Comparison of ENCODE assay signal across 10 cellular contexts in the genomic region with DNA sequence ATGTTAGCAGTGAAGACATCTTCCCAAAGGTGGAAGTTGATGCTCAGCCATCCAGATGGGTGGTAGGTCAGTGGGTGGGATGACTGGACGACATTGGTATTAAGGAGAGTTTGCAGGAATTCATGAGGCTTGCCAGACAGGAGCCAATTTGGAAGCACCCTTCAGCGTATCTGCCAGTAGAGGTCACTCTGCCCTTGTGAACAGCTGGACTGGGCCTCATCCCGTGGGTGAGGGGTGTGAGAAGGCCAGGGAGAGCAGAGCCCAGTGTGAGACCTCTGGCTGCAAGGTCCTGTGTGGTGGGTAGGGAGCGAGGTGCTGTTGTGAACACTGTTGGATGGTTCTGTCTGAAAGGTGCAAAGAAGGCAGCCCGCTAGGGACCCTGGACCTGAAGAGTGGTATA. TPM values are rescaled to one million over a fixed set of nuclear protein-coding genes. Genes with fewer than 3 reads are reported as not detected.
DNase-seq lines count a peak whose midpoint lies in the region; ATAC-seq and TF ChIP-seq lines count a peak whose summit lies in the region.
"Had no signal": no experiment of that assay in that cellular context is flagged by ENCODE, and none has a peak within 500 bp of the region (broad histone marks: within the 10 kb centered on the region; RNA-seq: fewer than 3 reads in every experiment).

No MANE protein-coding gene starts in this region.

- H3K27me3 ChIP-seq in GM23248 (replicated peaks; ENCODE audit: insufficient read depth), result peaks cover under 1% of the 10 kb centered on the region; the same call in 1 of the 2 replicates
- no peaks in the 10 kb centered on the region; the same call in 1 of the 2 replicates for H3K27me3 ChIP-seq in SK-N-SH (ENCODE audit: insufficient read depth)
- H3K27me3 ChIP-seq in Karpas-422 (ENCODE audit: low read length), result no peaks in the 10 kb centered on the region

- no peak overlapping the region for H3K27ac ChIP-seq in GM23248
- no peak overlapping the region for H3K27ac ChIP-seq in SK-N-SH (ENCODE audit: low read depth in 2 of 2, low read length in 1 of 2)
- H3K27ac ChIP-seq in Karpas-422 (ENCODE audit: low read length), result no peak overlapping the region

- CTCF ChIA-PET in SK-N-SH (lab: Yijun Ruan, JAX), result no interaction called here

- H3F3A ChIP-seq in GM23248 (ENCODE audit: insufficient read depth) (no peaks in the 10 kb centered on the region), SK-N-SH (replicated peaks; ENCODE audit: insufficient read depth) (no peaks in the 10 kb centered on the region)

- H3K4me1 ChIP-seq in GM23248 (ENCODE audit: insufficient read depth), result no peaks in the 10 kb centered on the region
- H3K4me1 ChIP-seq in SK-N-SH (ENCODE audit: control insufficient read depth in 1 of 2, insufficient read depth in 2 of 2, low read depth in 1 of 2, low read length in 1 of 2), result no peaks in the 10 kb centered on the region
- H3K4me1 ChIP-seq in Karpas-422 (ENCODE audit: low read length), result peaks cover 9% of the 10 kb centered on the region

- peak; percentile 41; the same call in 1 of the 2 replicates for TF ChIP-seq CTCF in SK-N-SH (IDR thresholded peaks at IDR 0.05)

- no peaks in the 10 kb centered on the region for H3K36me3 ChIP-seq in GM23248 (ENCODE audit: low read depth)
- H3K36me3 ChIP-seq in SK-N-SH (replicated peaks in 1 of 2; ENCODE audit: control insufficient read depth in 1 of 2, insufficient read depth in 2 of 2, low read length in 1 of 2), result no peaks in the 10 kb centered on the region
- no peaks in the 10 kb centered on the region for H3K36me3 ChIP-seq in Karpas-422 (ENCODE audit: insufficient read depth, low read length)

- in situ Hi-C loops in ACHN (cut with HindIII; ENCODE audit: low pct_ligation_motif_present, low pct_unique_long_range_greater_than_20kb, low sequenced_read_pairs) (no loop called here), GM23248 (cut with MboI) (no loop called here)

- no peaks in the 10 kb centered on the region for H4K20me1 ChIP-seq in GM23248 (ENCODE audit: insufficient read depth)
- no peaks in the 10 kb centered on the region for H4K20me1 ChIP-seq in SK-N-SH (ENCODE audit: insufficient read depth)
- H4K20me1 ChIP-seq in Karpas-422 (ENCODE audit: insufficient read depth, low read depth, low read length), result no peaks in the 10 kb centered on the region

- TF ChIP-seq EP300 in SK-N-SH (IDR thresholded peaks at IDR 0.05; ENCODE audit: borderline replicate concordance in 1 of 2, low read depth in 1 of 2, low read length in 1 of 2), result no peak

- H3K4me3 ChIP-seq in GM23248, result no peak overlapping the region
- H3K4me3 ChIP-seq in SK-N-SH (ENCODE audit: low read depth in 2 of 2, low read length in 1 of 2), result no peak overlapping the region
- H3K4me3 ChIP-seq in Karpas-422 (ENCODE audit: low read length), result no peak overlapping the region

- no peak overlapping the region for H3K4me2 ChIP-seq in GM23248 (ENCODE audit: unreplicated experiment)
- no peak overlapping the region for H3K4me2 ChIP-seq in SK-N-SH
- no peak overlapping the region for H3K4me2 ChIP-seq in Karpas-422 (ENCODE audit: low read depth, low read length, poor library complexity, severe bottlenecking)

- TF ChIP-seq RAD21 in SK-N-SH (IDR thresholded peaks at IDR 0.05; ENCODE audit: low read length), result peak; percentile 37

- POLR2A ChIA-PET in SK-N-SH (lab: Yijun Ruan, JAX), result no interaction called here

- H2AFZ ChIP-seq in GM23248, result no peak overlapping the region
- H2AFZ ChIP-seq in SK-N-SH (ENCODE audit: low read depth), result no peak overlapping the region
- H2AFZ ChIP-seq in Karpas-422 (ENCODE audit: low read length), result no peak overlapping the region

- 37 to 38% methylated on average over 5 of the region's 5 CpGs for whole genome bisulfite sequencing in GM23248 (ENCODE audit: low coverage in 1 of 2, low lambda C conversion rate in 2 of 2, missing lambda C conversion rate in 2 of 2), 2 experiments
- 35% methylated on average over 5 of the region's 5 CpGs for WGBS in SK-N-SH (ENCODE audit: low lambda C conversion rate)

- no peaks in the 10 kb centered on the region for H3K79me2 ChIP-seq in GM23248 (ENCODE audit: insufficient read depth)
- no peaks in the 10 kb centered on the region for H3K79me2 ChIP-seq in SK-N-SH (ENCODE audit: insufficient read depth)
- no peaks in the 10 kb centered on the region for H3K79me2 ChIP-seq in Karpas-422 (ENCODE audit: low read length)

- H3K9me2 ChIP-seq in GM23248 (ENCODE audit: insufficient read depth) (no peaks in the 10 kb centered on the region), SK-N-SH (no peaks in the 10 kb centered on the region), Karpas-422 (replicated peaks; ENCODE audit: insufficient read depth, low read length) (no peaks in the 10 kb centered on the region)

- DNase-seq in ACHN (peak; percentile 48), GM23248 (peak; percentile 66), SK-N-SH (peak; percentile 4), iPS-NIHi11 (ENCODE audit: low spot score) (peak; percentile 67), HuH-7.5 (ENCODE audit: low spot score) (no peak), Karpas-422 (no peak), hippocampal formation (lab: John Stamatoyannopoulos, UW) (no peak)
- DNase-seq: activated naive CD8-positive, alpha-beta T cell treated with anti-CD3 and anti-CD28 coated beads, Interleukin-2, amount 10 ng/mL, durations not matched to agents 7 days and 5 days had no signal

- H3K9ac ChIP-seq in GM23248 (no peak overlapping the region), SK-N-SH (no peak overlapping the region), Karpas-422 (ENCODE audit: low read length) (no peak overlapping the region)

- H3K9me3 ChIP-seq in GM23248 (ENCODE audit: low read depth), result no peaks in the 10 kb centered on the region
- H3K9me3 ChIP-seq in SK-N-SH, result peaks cover 6% of the 10 kb centered on the region; the same call in 1 of the 2 replicates
- no peaks in the 10 kb centered on the region for H3K9me3 ChIP-seq in Karpas-422 (ENCODE audit: low read length)

- no peak for ATAC-seq in HG02885 (IDR thresholded peaks at IDR 0.05; ENCODE audit: poor library complexity, unreplicated experiment)

TF ChIP-seq in SK-N-SH, 30 proteins besides CTCF, POLR2A, EP300 and RAD21:
- TF ChIP-seq SMC3 (IDR thresholded peaks at IDR 0.05; ENCODE audit: low read depth, low read length), result 0 out of 2 replicates have a peak, but pooled peaks have one; percentile 11
- no peak for TF ChIP-seq MAX (IDR thresholded peaks at IDR 0.05; ENCODE audit: low read depth)

RNA-seq across cellular contexts. Expression of gene SLC5A8, which starts 37.7 kb away (rescaled TPM):
- total RNA-seq in GM23248 (2014; rRNA removed; shearing (Covaris generic)), result not detected in 2 replicates
- polyA plus RNA-seq in GM23248 (2016; fragmentation: Nextera tagmentation; extraction: Ambion mirVana) (not detected in 2 replicates), SK-N-SH (2012; rRNA removed) (not detected in 2 replicates)
- polyA plus RNA-seq in SK-N-SH (2012; cell fraction: cytosol; rRNA removed), result under 0.01 TPM in 1 of 2 replicates, not detected in the other
- 0.01 TPM in 2 replicates for polyA plus RNA-seq in SK-N-SH (2012; cell fraction: nucleus; rRNA removed)
- total RNA-seq in Karpas-422 (2014; rRNA removed; shearing (Covaris generic); ENCODE audit: low replicate concordance), result not detected in 2 replicates
- total RNA-seq: activated naive CD8-positive, alpha-beta T cell treated with anti-CD3 and anti-CD28 coated beads, Interleukin-2, amount 10 ng/mL, durations not matched to agents 7 days and 5 days; NCI-H460 had no signal

Comparison
In these comparisons a context has a peak if more than half of its experiments do, and no peak if none do; other contexts are left out.
1. DNase-seq: peak in ACHN (single experiment), GM23248 (single experiment), SK-N-SH (single experiment) and iPS-NIHi11 (single experiment); none in HuH-7.5 (single experiment), Karpas-422 (single experiment) and hippocampal formation (0 of 2).